16 cellular contexts compared by ENCODE assay signal in the genomic region with DNA sequence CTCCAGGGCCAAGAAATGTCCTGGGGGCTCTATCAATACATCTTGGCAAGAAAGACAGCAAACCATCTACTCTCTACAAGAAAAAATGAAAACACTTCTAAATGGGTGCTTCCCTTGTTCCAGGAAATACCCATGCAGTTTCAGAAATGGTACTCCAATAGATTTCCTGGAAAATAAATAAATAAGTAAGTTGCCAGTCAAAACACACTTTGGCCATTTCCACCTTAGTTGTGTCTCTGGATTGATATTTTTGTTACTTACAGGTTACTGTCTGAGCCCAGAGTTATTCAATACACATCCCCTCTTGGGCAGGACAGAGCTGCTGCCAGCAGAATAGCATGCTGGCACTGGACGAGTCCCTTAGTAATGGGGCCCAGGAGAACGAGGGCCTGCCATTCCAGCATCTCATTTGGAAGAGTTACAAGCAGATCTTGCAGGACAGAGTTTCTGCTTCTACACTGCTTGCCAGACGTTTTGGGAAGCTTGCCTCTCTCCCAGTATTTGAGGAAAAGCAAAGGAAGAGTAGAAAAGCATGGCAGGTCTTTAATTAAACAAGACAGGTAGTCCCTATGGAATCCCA.
DNase-seq lines count a peak whose midpoint lies in the region; ATAC-seq and TF ChIP-seq lines count a peak whose summit lies in the region.
"Had no signal": no experiment of that assay in that cellular context is flagged by ENCODE, and none has a peak within 500 bp of the region (broad histone marks: within the 10 kb centered on the region; RNA-seq: fewer than 3 reads in every experiment).

No MANE protein-coding gene starts in this region.

- no peaks in the 10 kb centered on the region for H3K36me3 ChIP-seq in psoas muscle (ENCODE audit: insufficient read depth in 1 of 2, low read depth in 1 of 2)

- H3K27me3 ChIP-seq in psoas muscle (ENCODE audit: insufficient read depth in 3 of 3, low read length in 2 of 3): no peaks in the 10 kb centered on the region
- H3K27me3 ChIP-seq: neutrophil, upper lobe of left lung had no signal

- no peaks in the 10 kb centered on the region for H3K27me3 Mint-ChIP-seq in activated CD4-positive, alpha-beta T cell treated with anti-CD3 and anti-CD28 coated beads, Interleukin-2, amount 10 ng/mL, durations not matched to agents 7 days and 5 days
- no peaks in the 10 kb centered on the region for H3K27me3 Mint-ChIP-seq in T-cell

- no peaks in the 10 kb centered on the region for H3K9me3 ChIP-seq in psoas muscle
- H3K9me3 ChIP-seq: neutrophil, upper lobe of left lung had no signal

- H3K4me3 Mint-ChIP-seq in activated CD4-positive, alpha-beta T cell treated with anti-CD3 and anti-CD28 coated beads, Interleukin-2, amount 10 ng/mL, durations not matched to agents 7 days and 5 days: peak overlapping the region; percentile 36
- peak overlapping the region in 2 of 3 donors; percentile 17 to 34 for H3K4me3 Mint-ChIP-seq in T-cell

- DNase-seq in activated CD4-positive, alpha-beta T cell treated with anti-CD3 and anti-CD28 coated beads, Interleukin-2, amount 10 ng/mL, durations not matched to agents 7 days and 5 days: no peak
- DNase-seq in activated CD4-positive, alpha-beta T cell treated with anti-CD3 and anti-CD28 coated beads, Interleukin-2, amount 50 U/mL, for 48 hours: no peak
- no peak for DNase-seq in T-cell
- DNase-seq in Right ventricle myocardium superior: no peak
- DNase-seq in psoas muscle: no peak
- no peak for DNase-seq in NCI-H345 treated with DMSO at 0.1 percent for 48 hours (lab: John Stamatoyannopoulos, UW; ENCODE audit: unreplicated experiment)
- DNase-seq in GM10248 (ENCODE audit: extremely low spot score): no peak
- DNase-seq: activated T-cell treated with anti-CD3 and anti-CD28 coated beads for 4 hours, GM23248, KBM-7, left colon, NCI-H1930, NCI-H446 treated with DMSO at 0.1 percent for 48 hours, upper lobe of left lung had no signal

- peaks cover 26% of the 10 kb centered on the region for H3K36me3 Mint-ChIP-seq in activated CD4-positive, alpha-beta T cell treated with anti-CD3 and anti-CD28 coated beads, Interleukin-2, amount 10 ng/mL, durations not matched to agents 7 days and 5 days (ENCODE audit: low read depth)
- peaks cover 17% of the 10 kb centered on the region for H3K36me3 Mint-ChIP-seq in T-cell

- ATAC-seq in T-cell (replicated peaks in 1 of 4) (peak in 3 of 4 experiments; percentile 19 to 47 (median 23)), Right ventricle myocardium superior (ENCODE audit: poor library complexity) (peak; percentile 79), psoas muscle (peak in 2 of 4 donors; percentile 22 to 53), HG02610 (IDR thresholded peaks at IDR 0.05; ENCODE audit: unreplicated experiment) (no peak)
- ATAC-seq: left colon had no signal

- H3K9me3 Mint-ChIP-seq in activated CD4-positive, alpha-beta T cell treated with anti-CD3 and anti-CD28 coated beads, Interleukin-2, amount 10 ng/mL, durations not matched to agents 7 days and 5 days: no peaks in the 10 kb centered on the region
- no peaks in the 10 kb centered on the region for H3K9me3 Mint-ChIP-seq in T-cell

- POLR2A ChIA-PET in activated CD4-positive, alpha-beta T cell treated with anti-CD3 and anti-CD28 coated beads, Interleukin-2, amount 10 ng/mL, durations not matched to agents 7 days and 5 days (lab: Charles Lee): no interaction called here
- POLR2A ChIA-PET in T-cell (lab: Charles Lee) (no interaction called here), GM10248 (lab: Yijun Ruan, JAX) (no interaction called here)

- H3K4me1 Mint-ChIP-seq in activated CD4-positive, alpha-beta T cell treated with anti-CD3 and anti-CD28 coated beads, Interleukin-2, amount 10 ng/mL, durations not matched to agents 7 days and 5 days: peaks cover 45% of the 10 kb centered on the region
- peaks cover 21 to 35% (median 28%) of the 10 kb centered on the region in 3 donors for H3K4me1 Mint-ChIP-seq in T-cell

- peak overlapping the region; percentile 85 for H3K27ac Mint-ChIP-seq in activated CD4-positive, alpha-beta T cell treated with anti-CD3 and anti-CD28 coated beads, Interleukin-2, amount 10 ng/mL, durations not matched to agents 7 days and 5 days
- peak overlapping the region; percentile 73 to 83 for H3K27ac Mint-ChIP-seq in T-cell

- TF ChIP-seq CTCF in psoas muscle (IDR thresholded peaks at IDR 0.05) (no peak), GM10248 (IDR thresholded peaks at IDR 0.05; ENCODE audit: control extremely low read depth, extremely low read depth, low read depth, missing control alignments) (no peak)

- CTCF ChIA-PET in activated CD4-positive, alpha-beta T cell treated with anti-CD3 and anti-CD28 coated beads, Interleukin-2, amount 10 ng/mL, durations not matched to agents 7 days and 5 days (lab: Charles Lee): interaction anchor here (0.9 to 4.0 kb wide), 8 partner anchors 9 to 136 kb away, joined by 3 to 12 read pairs (median 4); no protein-coding TSS in a partner anchor
- CTCF ChIA-PET in T-cell (lab: Charles Lee): interaction anchor here in 1 of 2 donors (1.0 kb wide), 1 partner anchor 42 kb away, joined by 5 read pairs; no protein-coding TSS in a partner anchor
- CTCF ChIA-PET in GM10248 (lab: Yijun Ruan, JAX): interaction anchor here (3.0 to 4.4 kb wide), 2 partner anchors 11 to 42 kb away, joined by 12 read pairs; no protein-coding TSS in a partner anchor

- H3K27ac ChIP-seq in psoas muscle: peak overlapping the region; percentile 13
- H3K27ac ChIP-seq: GM23248, neutrophil, upper lobe of left lung had no signal

- 11 to 23% (median 21%) methylated on average over 3 of the region's 3 CpGs for WGBS in psoas muscle, 3 donors

- peaks cover 33% of the 10 kb centered on the region for H3K4me1 ChIP-seq in psoas muscle

- no peak overlapping the region for H3K4me3 ChIP-seq in psoas muscle
- H3K4me3 ChIP-seq: GM23248, upper lobe of left lung had no signal

- intact Hi-C loops in Right ventricle myocardium superior (cut with DNase I): no loop called here
- intact Hi-C loops in psoas muscle (cut with DNase I): no loop called here
